8 cellular contexts compared by ENCODE assay signal in genomic region chr9:34638138-34638445, GRCh38. TPM values are rescaled to one million over a fixed set of nuclear protein-coding genes. Genes with fewer than 3 reads are reported as not detected.
DNase-seq lines count a peak whose midpoint lies in the region; ATAC-seq, FAIRE-seq and TF ChIP-seq lines count a peak whose summit lies in the region.

No MANE protein-coding gene starts in this region.

- H3K27ac ChIP-seq in left ventricle myocardium inferior (replicated peaks) = peak overlapping the region; percentile 84

- ATAC-seq in Right ventricle myocardium superior (ENCODE audit: poor library complexity) = no peak
- ATAC-seq in GM19023 (IDR thresholded peaks at IDR 0.05; ENCODE audit: unreplicated experiment) = no peak

- H3K36me3 ChIP-seq in left ventricle myocardium inferior = peaks cover 10% of the 10 kb centered on the region
- peaks cover 4% of the 10 kb centered on the region for H3K36me3 ChIP-seq in bronchial epithelial cell (ENCODE audit: control insufficient read depth, insufficient read depth, low read length)

- TF ChIP-seq CTCF in left ventricle myocardium inferior (IDR thresholded peaks at IDR 0.05; ENCODE audit: borderline replicate concordance) (no peak), bronchial epithelial cell (IDR thresholded peaks at IDR 0.05; ENCODE audit: insufficient read depth, low read length, severe bottlenecking) (no peak)

- H3K27me3 ChIP-seq in left ventricle myocardium inferior (ENCODE audit: low read depth) (no peaks in the 10 kb centered on the region), bronchial epithelial cell (ENCODE audit: control insufficient read depth, insufficient read depth, low read length) (no peaks in the 10 kb centered on the region), mononuclear cell (ENCODE audit: insufficient read depth, low read length) (no peaks in the 10 kb centered on the region)

- intact Hi-C loops in left ventricle myocardium inferior (cut with micrococcal nuclease) (no loop called here), Right ventricle myocardium superior (cut with DNase I) (no loop called here)

- FAIRE-seq in bronchial epithelial cell (lab: Jason Lieb, UNC) = no peak

- H3K4me3 ChIP-seq in left ventricle myocardium inferior (peak overlapping the region; percentile 78), bronchial epithelial cell (ENCODE audit: low read depth, low read length) (peak overlapping the region; percentile 82), mononuclear cell (ENCODE audit: low read length) (peak overlapping the region; percentile 58)

- DNase-seq in left ventricle myocardium inferior (no peak), Right ventricle myocardium superior (no peak), bronchial epithelial cell (ENCODE audit: low read depth) (no peak), SKM-1 (lab: John Stamatoyannopoulos, UW; ENCODE audit: unreplicated experiment) (no peak), OCI-M2 (lab: John Stamatoyannopoulos, UW; ENCODE audit: unreplicated experiment) (no peak), A172 (ENCODE audit: low spot score) (no peak)

- H3K4me1 ChIP-seq in left ventricle myocardium inferior (peaks cover 37% of the 10 kb centered on the region), mononuclear cell (ENCODE audit: insufficient read depth, low read length) (peaks cover 39% of the 10 kb centered on the region)

- H3K9me3 ChIP-seq in left ventricle myocardium inferior (replicated peaks) (no peaks in the 10 kb centered on the region), mononuclear cell (ENCODE audit: low read depth, low read length) (no peaks in the 10 kb centered on the region)

RNA-seq across cellular contexts. Expression of gene SIGMAR1, which starts 0.5 kb away (rescaled TPM):
- total RNA-seq in left ventricle myocardium inferior (20.0 TPM), Right ventricle myocardium superior (22.2 TPM), bronchial epithelial cell (62.5 and 74.8 TPM in 2 replicates), mononuclear cell (15.6 TPM)
- 94.0 and 107 TPM in 2 replicates for total RNA-seq in A172 (2014; rRNA removed; shearing (Covaris generic))

RNA-seq across cellular contexts. Expression of gene GALT, which starts 8.4 kb away (rescaled TPM):
- 51.5 TPM for total RNA-seq in left ventricle myocardium inferior
- 53.8 TPM for total RNA-seq in Right ventricle myocardium superior
- total RNA-seq in bronchial epithelial cell = 11.3 and 13.6 TPM in 2 replicates
- total RNA-seq in mononuclear cell = 46.4 TPM
- total RNA-seq in A172 (2014; rRNA removed; shearing (Covaris generic)) = 19.5 and 21.1 TPM in 2 replicates

RNA-seq across cellular contexts. Expression of gene ARID3C, which starts 9.2 kb away (rescaled TPM):
- not detected for total RNA-seq in left ventricle myocardium inferior
- not detected for total RNA-seq in Right ventricle myocardium superior
- 0.26 TPM in 1 of 2 replicates, not detected in the other for total RNA-seq in bronchial epithelial cell
- not detected for total RNA-seq in mononuclear cell
- total RNA-seq in A172 (2014; rRNA removed; shearing (Covaris generic)) = 0.19 TPM in 1 of 2 replicates, not detected in the other

RNA-seq across cellular contexts. Expression of gene IL11RA, which starts 13.9 kb away (rescaled TPM):
- 56.5 TPM for total RNA-seq in left ventricle myocardium inferior
- 48.8 TPM for total RNA-seq in Right ventricle myocardium superior
- 0.79 and 1.0 TPM in 2 replicates for total RNA-seq in bronchial epithelial cell
- total RNA-seq in mononuclear cell = 17.8 TPM
- 9.3 and 10.9 TPM in 2 replicates for total RNA-seq in A172 (2014; rRNA removed; shearing (Covaris generic))

RNA-seq across cellular contexts. Expression of gene DCTN3, which starts 17.8 kb away (rescaled TPM):
- total RNA-seq in left ventricle myocardium inferior (135 TPM), Right ventricle myocardium superior (129 TPM), bronchial epithelial cell (57.1 and 73.4 TPM in 2 replicates), mononuclear cell (43.6 TPM)
- 98.4 and 138 TPM in 2 replicates for total RNA-seq in A172 (2014; rRNA removed; shearing (Covaris generic))
